ENCODE assay signal across 1 cellular context in genomic region chr11:68146010-68146540, GRCh38.
TF ChIP-seq lines count a peak whose summit lies in the region.

No MANE protein-coding gene starts in this region.

TF ChIP-seq in HepG2, 621 proteins besides CTCF, POLR2A, EP300 and RAD21 (continued from another document and continues in another):
- no peak for TF ChIP-seq SOX6 (IDR thresholded peaks at IDR 0.05)
- no peak for TF ChIP-seq SOX6 (CRISPR knock-in tag; IDR thresholded peaks at IDR 0.05)
- 0 out of 2 replicates have a peak, but pooled peaks have one; percentile 74 for TF ChIP-seq BRD4 (CRISPR knock-in tag; IDR thresholded peaks at IDR 0.05)
- no peak for TF ChIP-seq GATAD2A (CRISPR knock-in tag; IDR thresholded peaks at IDR 0.05)
- TF ChIP-seq KLF11 (CRISPR knock-in tag; IDR thresholded peaks at IDR 0.05) = no peak
- no peak for TF ChIP-seq FOXA1 (IDR thresholded peaks at IDR 0.05)
- TF ChIP-seq FOXA1 (CRISPR knock-in tag; IDR thresholded peaks at IDR 0.05) = no peak
- no peak for TF ChIP-seq NONO (IDR thresholded peaks at IDR 0.05)
- 0 out of 2 replicates have a peak, but pooled peaks have one; percentile 54 for TF ChIP-seq NONO (CRISPR knock-in tag; conservative IDR thresholded peaks at IDR 0.05)
- no peak for TF ChIP-seq ZNF709 (CRISPR knock-in tag; IDR thresholded peaks at IDR 0.05)
- TF ChIP-seq ZNF761 (CRISPR knock-in tag; conservative IDR thresholded peaks at IDR 0.05) = no peak
- TF ChIP-seq BCLAF1 (IDR thresholded peaks at IDR 0.05) = no peak
- TF ChIP-seq ZNF883 (CRISPR knock-in tag; IDR thresholded peaks at IDR 0.05; ENCODE audit: not compliant biosample characterization) = no peak
- TF ChIP-seq CEBPG (CRISPR knock-in tag; IDR thresholded peaks at IDR 0.05) = no peak
- TF ChIP-seq ZFP41 (CRISPR knock-in tag; IDR thresholded peaks at IDR 0.05; ENCODE audit: borderline replicate concordance) = no peak
- TF ChIP-seq ZNF281 (CRISPR knock-in tag; IDR thresholded peaks at IDR 0.05; ENCODE audit: borderline replicate concordance) = no peak; the same call in 1 of the 2 replicates
- peak; percentile 84 for TF ChIP-seq ZNF460 (CRISPR knock-in tag; IDR thresholded peaks at IDR 0.05; ENCODE audit: borderline replicate concordance)
- no peak for TF ChIP-seq FOXC1 (CRISPR knock-in tag; IDR thresholded peaks at IDR 0.05; ENCODE audit: borderline replicate concordance)
- TF ChIP-seq XRCC5 (optimal IDR thresholded peaks at IDR 0.05; ENCODE audit: low read length) = no peak
- no peak; the same call in 1 of the 2 replicates for TF ChIP-seq IKZF5 (CRISPR knock-in tag; IDR thresholded peaks at IDR 0.05)
- TF ChIP-seq SRF (IDR thresholded peaks at IDR 0.05; ENCODE audit: low read depth, low read length) = no peak
- no peak for TF ChIP-seq ZNF616 (CRISPR knock-in tag; IDR thresholded peaks at IDR 0.05; ENCODE audit: low read depth)
- TF ChIP-seq ZNF329 (CRISPR knock-in tag; IDR thresholded peaks at IDR 0.05; ENCODE audit: low read depth) = 0 out of 2 replicates have a peak, but pooled peaks have one; percentile 12
- no peak for TF ChIP-seq ZFP1 (CRISPR knock-in tag; IDR thresholded peaks at IDR 0.05)
- TF ChIP-seq MNT (IDR thresholded peaks at IDR 0.05) = no peak
- TF ChIP-seq ZNF256 (CRISPR knock-in tag; conservative IDR thresholded peaks at IDR 0.05) = no peak
- no peak for TF ChIP-seq TEF (CRISPR knock-in tag; IDR thresholded peaks at IDR 0.05)
- peak; percentile 61 for TF ChIP-seq POLR2AphosphoS5 (IDR thresholded peaks at IDR 0.05; ENCODE audit: low read depth, low read length)
- no peak for TF ChIP-seq ZNF672 (CRISPR knock-in tag; IDR thresholded peaks at IDR 0.05)
- no peak for TF ChIP-seq SCMH1 (CRISPR knock-in tag; IDR thresholded peaks at IDR 0.05; ENCODE audit: borderline replicate concordance)
- no peak for TF ChIP-seq ZNF629 (CRISPR knock-in tag; conservative IDR thresholded peaks at IDR 0.05)
- no peak for TF ChIP-seq ZNF451 (CRISPR knock-in tag; IDR thresholded peaks at IDR 0.05)
- no peak for TF ChIP-seq ZNF614 (CRISPR knock-in tag; IDR thresholded peaks at IDR 0.05; ENCODE audit: borderline replicate concordance)
- TF ChIP-seq HDAC1 (CRISPR knock-in tag; IDR thresholded peaks at IDR 0.05) = peak; percentile 32
- TF ChIP-seq DZIP1 (CRISPR knock-in tag; IDR thresholded peaks at IDR 0.05) = no peak
- no peak for TF ChIP-seq DDIT3 (CRISPR knock-in tag; IDR thresholded peaks at IDR 0.05)
- no peak for TF ChIP-seq SMC3 (IDR thresholded peaks at IDR 0.05; ENCODE audit: low read length)
- TF ChIP-seq SOX13 (IDR thresholded peaks at IDR 0.05) = no peak
- TF ChIP-seq SOX13 (CRISPR knock-in tag; conservative IDR thresholded peaks at IDR 0.05 in 1 of 2, IDR thresholded peaks at IDR 0.05 in 1 of 2) = no peak
- no peak for TF ChIP-seq ZNF354B (CRISPR knock-in tag; IDR thresholded peaks at IDR 0.05)
- TF ChIP-seq ETV6 (CRISPR knock-in tag; conservative IDR thresholded peaks at IDR 0.05) = no peak
- no peak for TF ChIP-seq ZNF10 (CRISPR knock-in tag; IDR thresholded peaks at IDR 0.05; ENCODE audit: borderline replicate concordance, low read depth)
- no peak for TF ChIP-seq SP5 (CRISPR knock-in tag; IDR thresholded peaks at IDR 0.05; ENCODE audit: borderline replicate concordance, low read depth)
- no peak for TF ChIP-seq TFDP1 (CRISPR knock-in tag; IDR thresholded peaks at IDR 0.05; ENCODE audit: borderline replicate concordance)
- no peak for TF ChIP-seq JUN (CRISPR knock-in tag; IDR thresholded peaks at IDR 0.05)
- no peak for TF ChIP-seq ZNF3 (CRISPR knock-in tag; IDR thresholded peaks at IDR 0.05)
